Comparison of ENCODE assay signal across 8 cellular contexts in the genomic region with DNA sequence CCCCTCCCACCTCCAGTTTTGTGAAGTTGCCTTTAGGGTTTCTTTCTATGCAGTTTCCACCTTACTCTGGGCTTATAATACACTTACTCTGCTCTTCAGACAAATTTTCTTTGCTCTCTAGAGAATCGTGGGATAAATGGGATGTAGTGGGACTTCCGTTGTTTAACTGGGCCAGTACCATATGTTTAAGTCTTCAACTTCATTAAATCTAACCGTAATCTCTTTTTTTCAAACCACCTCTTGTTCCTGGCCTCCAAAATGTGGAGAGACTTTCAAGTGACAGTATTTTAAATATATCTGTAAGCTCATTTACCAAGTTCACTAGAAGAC. TPM values are rescaled to one million over a fixed set of nuclear protein-coding genes. Genes with fewer than 3 reads are reported as not detected.
A peak's percentile ranks its signal among the peaks of the same experiment; 100 is the strongest.
DNase-seq lines count a peak whose midpoint lies in the region; ATAC-seq and TF ChIP-seq lines count a peak whose summit lies in the region.

No MANE protein-coding gene starts in this region.

- H3K36me3 Mint-ChIP-seq in CD8-positive, alpha-beta memory T cell: peaks cover 0 to 10% (median 0%) of the 10 kb centered on the region in 3 donors
- H3K36me3 Mint-ChIP-seq in neural crest cell (ENCODE audit: low read depth): peaks cover 3% of the 10 kb centered on the region

- peak overlapping the region; percentile 40 for H3K4me3 ChIP-seq in CD8-positive, alpha-beta memory T cell (ENCODE audit: low read length)
- H3K4me3 ChIP-seq in duodenal mucosa (ENCODE audit: low read depth in 1 of 2, low read length in 2 of 2): peak overlapping the region; percentile 80 to 90

- H3K36me3 ChIP-seq in CD8-positive, alpha-beta memory T cell (ENCODE audit: insufficient read depth, low read length): no peaks in the 10 kb centered on the region
- H3K36me3 ChIP-seq in duodenal mucosa (ENCODE audit: control insufficient read depth in 1 of 2, insufficient read depth in 2 of 2, low read length in 2 of 2): no peaks in the 10 kb centered on the region

- peaks cover 20% of the 10 kb centered on the region for H3K4me1 ChIP-seq in CD8-positive, alpha-beta memory T cell (ENCODE audit: insufficient read depth, low read length)
- H3K4me1 ChIP-seq in duodenal mucosa (ENCODE audit: control insufficient read depth in 1 of 2, insufficient read depth in 2 of 2, low read length in 2 of 2): peaks cover 9 to 18% of the 10 kb centered on the region in 2 donors

- no peak for DNase-seq in CD8-positive, alpha-beta memory T cell
- DNase-seq in NAMALWA (ENCODE audit: low spot score) (peak; percentile 55), neural crest cell (ENCODE audit: low read depth, low spot score) (no peak), SKM-1 treated with dmso at 0.1 percent for 144 hours (lab: John Stamatoyannopoulos, UW; ENCODE audit: unreplicated experiment) (no peak)

- peak overlapping the region; percentile 85 to 95 (median 92) for H3K4me3 Mint-ChIP-seq in CD8-positive, alpha-beta memory T cell
- peak overlapping the region; percentile 96 for H3K4me3 Mint-ChIP-seq in neural crest cell

- H3K27me3 ChIP-seq in CD8-positive, alpha-beta memory T cell (ENCODE audit: insufficient read depth, low read length, poor library complexity, severe bottlenecking): no peaks in the 10 kb centered on the region
- H3K27me3 ChIP-seq in duodenal mucosa (ENCODE audit: control insufficient read depth in 1 of 2, insufficient read depth in 2 of 2, low read length in 2 of 2): no peaks in the 10 kb centered on the region

- H3K9me3 ChIP-seq in CD8-positive, alpha-beta memory T cell (ENCODE audit: low read length): no peaks in the 10 kb centered on the region
- no peaks in the 10 kb centered on the region for H3K9me3 ChIP-seq in duodenal mucosa (ENCODE audit: control insufficient read depth in 1 of 2, low read length in 2 of 2)

- H3K27ac Mint-ChIP-seq in CD8-positive, alpha-beta memory T cell: peak overlapping the region; percentile 67 to 95 (median 90)
- peak overlapping the region; percentile 95 for H3K27ac Mint-ChIP-seq in neural crest cell (ENCODE audit: unreplicated experiment)

- H3K9me3 Mint-ChIP-seq in CD8-positive, alpha-beta memory T cell: no peaks in the 10 kb centered on the region
- no peaks in the 10 kb centered on the region for H3K9me3 Mint-ChIP-seq in neural crest cell

- ATAC-seq in HG02763 (IDR thresholded peaks at IDR 0.05; ENCODE audit: unreplicated experiment) (no peak), HG03342 (IDR thresholded peaks at IDR 0.05; ENCODE audit: unreplicated experiment) (no peak), GM21526 (IDR thresholded peaks at IDR 0.05; ENCODE audit: low FRiP score, unreplicated experiment) (no peak)

- peak overlapping the region; percentile 79 to 86 for H3K9ac ChIP-seq in duodenal mucosa (ENCODE audit: low read depth in 1 of 2, low read length in 2 of 2)

- H3K27ac ChIP-seq in CD8-positive, alpha-beta memory T cell (ENCODE audit: low read depth, low read length): peak overlapping the region; percentile 9
- no peak overlapping the region for H3K27ac ChIP-seq in duodenal mucosa (ENCODE audit: low read depth, low read length)

- CTCF ChIA-PET in CD8-positive, alpha-beta memory T cell (lab: Charles Lee): no interaction called here

- POLR2A ChIA-PET in CD8-positive, alpha-beta memory T cell (lab: Charles Lee): interaction anchor here (0.8 kb wide), 1 partner anchor 544 kb away, joined by 3 read pairs; the partner anchor contains the start of gene RAP2A

- peaks cover 1 to 5% of the 10 kb centered on the region in 2 donors for H3K27me3 Mint-ChIP-seq in CD8-positive, alpha-beta memory T cell
- no peaks in the 10 kb centered on the region for H3K27me3 Mint-ChIP-seq in neural crest cell (ENCODE audit: low read depth)

- H3K4me1 Mint-ChIP-seq in CD8-positive, alpha-beta memory T cell: peaks cover 44 to 60% (median 50%) of the 10 kb centered on the region in 3 donors
- H3K4me1 Mint-ChIP-seq in neural crest cell: peaks cover 38% of the 10 kb centered on the region

- no peak for TF ChIP-seq CTCF in neural crest cell (conservative IDR thresholded peaks at IDR 0.05)

RNA-seq across cellular contexts. Expression of gene IPO5, which starts 23.9 kb away (rescaled TPM):
- 100 to 1,000 TPM; 225 to 239 TPM for total RNA-seq in CD8-positive, alpha-beta memory T cell
- 38.2 TPM for polyA plus RNA-seq in CD8-positive, alpha-beta memory T cell
- total RNA-seq in neural crest cell: 249 and 251 TPM in 2 replicates
